9 cellular contexts compared by ENCODE assay signal in the genomic region with DNA sequence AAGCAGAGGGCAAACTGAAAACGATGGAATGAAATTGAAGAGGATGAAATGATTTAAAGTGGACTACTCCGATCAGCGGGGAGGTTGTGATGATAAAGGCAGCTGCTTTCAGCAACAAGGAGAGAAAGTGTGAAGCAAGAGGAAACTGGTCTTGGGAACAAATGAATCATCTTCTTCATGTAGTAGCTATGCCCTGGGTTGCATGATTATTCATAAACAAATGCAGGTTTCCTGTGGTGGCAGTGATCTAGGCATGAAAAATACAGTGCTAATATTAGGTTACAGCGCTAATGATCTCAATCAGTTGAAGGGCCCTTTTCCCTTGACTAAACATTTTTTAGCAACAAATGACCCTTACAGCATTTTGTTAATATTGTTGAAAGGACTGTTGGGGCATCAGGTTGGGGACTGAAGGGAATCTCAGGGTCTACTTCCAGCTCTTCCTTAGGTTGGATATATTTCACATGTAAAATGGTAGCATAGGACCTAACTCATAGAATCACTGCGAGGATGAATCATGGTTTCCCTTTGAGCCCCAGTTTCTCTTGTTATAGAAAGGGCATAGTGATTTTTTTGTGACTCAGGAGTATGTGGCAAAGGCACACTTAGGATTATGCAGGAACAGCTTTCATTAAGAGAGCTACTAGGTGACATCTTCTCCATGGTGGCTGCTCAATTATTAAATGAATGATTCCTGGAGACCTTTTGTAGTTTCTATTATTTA. TPM values are rescaled to one million over a fixed set of nuclear protein-coding genes. Genes with fewer than 3 reads are reported as not detected.
A peak's percentile ranks its signal among the peaks of the same experiment; 100 is the strongest.
DNase-seq lines count a peak whose midpoint lies in the region; ATAC-seq, FAIRE-seq and TF ChIP-seq lines count a peak whose summit lies in the region.
"Had no signal": no experiment of that assay in that cellular context is flagged by ENCODE, and none has a peak within 500 bp of the region (broad histone marks: within the 10 kb centered on the region; RNA-seq: fewer than 3 reads in every experiment).

No MANE protein-coding gene starts in this region.

- DNase-seq in GM10266 (ENCODE audit: extremely low spot score), result peak; percentile 77
- peak; percentile 44 for DNase-seq in H54 (ENCODE audit: insufficient read length, low spot score)
- DNase-seq in PC-3, result peak; percentile 68
- peak; percentile 97 for DNase-seq in choroid plexus epithelial cell (ENCODE audit: low read depth)
- DNase-seq in stimulated activated CD4-positive, alpha-beta T cell treated with anti-CD3 and anti-CD28 coated beads, Interleukin-2, amount 100 ng/mL, for 24 hours, result peak; percentile 5 to 42
- DNase-seq in midbrain (lab: John Stamatoyannopoulos, UW), result no peak
- DNase-seq in NCI-H187 (lab: John Stamatoyannopoulos, UW), result no peak
- no peak for DNase-seq in mucosa of descending colon
- DNase-seq: naive B cell had no signal

- TF ChIP-seq POLR2A in H54 (IDR thresholded peaks at IDR 0.05; ENCODE audit: low read depth, low read length), result no peak

- peak overlapping the region; percentile 54 for H3K27ac ChIP-seq in PC-3 (ENCODE audit: low read length)

- intact Hi-C loops in PC-3 (cut with micrococcal nuclease), result loop anchor here (5.0 kb wide), 2 partner anchors 97 to 227 kb away; partner anchors contain the start of gene CC2D1B
- intact Hi-C loops in mucosa of descending colon (cut with DNase I, micrococcal nuclease), result loop anchor here in 1 of 2 donors (10.0 kb wide), 1 partner anchor 155 kb away; no protein-coding TSS in a partner anchor

- H3K4me1 ChIP-seq in PC-3 (ENCODE audit: insufficient read depth, low read length) (peaks cover 30% of the 10 kb centered on the region), mucosa of descending colon (ENCODE audit: low read depth) (peaks cover 12% of the 10 kb centered on the region)

- H3K4me2 ChIP-seq in PC-3 (ENCODE audit: low read length), result peak overlapping the region; percentile 44

- POLR2A ChIA-PET in PC-3 (lab: Charles Lee; ENCODE audit: unreplicated experiment), result no interaction called here

- H3K36me3 ChIP-seq in PC-3 (ENCODE audit: low read depth, low read length) (no peaks in the 10 kb centered on the region), mucosa of descending colon (ENCODE audit: low read depth) (no peaks in the 10 kb centered on the region)

- H2AFZ ChIP-seq in PC-3 (ENCODE audit: low read length), result peak overlapping the region; percentile 44

- no peaks in the 10 kb centered on the region for H3K9me3 ChIP-seq in PC-3 (ENCODE audit: low read length)
- no peaks in the 10 kb centered on the region for H3K9me3 ChIP-seq in mucosa of descending colon

- no peaks in the 10 kb centered on the region for H4K20me1 ChIP-seq in PC-3 (ENCODE audit: low read length)

- H3F3A ChIP-seq in PC-3 (ENCODE audit: low read length, unreplicated experiment), result no peaks in the 10 kb centered on the region

- FAIRE-seq in H54 (lab: Jason Lieb, UNC), result peak; percentile 86

- CTCF ChIA-PET in PC-3 (lab: Charles Lee), result interaction anchor here (1.0 kb wide), 1 partner anchor 209 kb away, joined by 3 read pairs; no protein-coding TSS in a partner anchor

- H3K4me3 ChIP-seq in PC-3 (ENCODE audit: low read length), result no peak overlapping the region; the same call in 1 of the 2 replicates
- H3K4me3 ChIP-seq in choroid plexus epithelial cell (ENCODE audit: low read depth, low read length), result no peak overlapping the region
- H3K4me3 ChIP-seq in mucosa of descending colon, result no peak overlapping the region

- TF ChIP-seq CTCF in GM10266 (IDR thresholded peaks at IDR 0.05; ENCODE audit: control insufficient read depth, insufficient read depth, low read depth, missing control alignments) (no peak), PC-3 (conservative IDR thresholded peaks at IDR 0.05; ENCODE audit: low read depth, low read length) (no peak), choroid plexus epithelial cell (conservative IDR thresholded peaks at IDR 0.05; ENCODE audit: low read depth, low read length) (no peak), mucosa of descending colon (IDR thresholded peaks at IDR 0.05) (no peak)

- no peaks in the 10 kb centered on the region for H3K27me3 ChIP-seq in PC-3 (ENCODE audit: low read length)

- BruUV-seq in PC-3 (replicated peaks; lab: Mats Ljungman, UMichigan), result no TSS peak

- no peaks in the 10 kb centered on the region for H3K9me2 ChIP-seq in PC-3 (replicated peaks; ENCODE audit: low read length)

- H3K9ac ChIP-seq in PC-3 (ENCODE audit: low read length), result no peak overlapping the region

- peak; percentile 12; the same call in 1 of the 2 replicates for ATAC-seq in PC-3
- ATAC-seq in mucosa of descending colon, result no peak

- H3K79me2 ChIP-seq in PC-3 (ENCODE audit: low read length), result peaks cover 27% of the 10 kb centered on the region

RNA-seq across cellular contexts. Expression of gene ZFYVE9, which starts 1.9 kb away (rescaled TPM):
- total RNA-seq in PC-3 (2014; rRNA removed), result 14.2 and 16.6 TPM in 2 replicates
- total RNA-seq in mucosa of descending colon, result 10 to 100 TPM; 12.4 to 25.7 (median 19.1) TPM

Comparison
In these comparisons a context has a peak if more than half of its experiments do, and no peak if none do; other contexts are left out.
1. DNase-seq: peak in GM10266 (single experiment), H54 (single experiment), PC-3 (single experiment), choroid plexus epithelial cell (single experiment) and stimulated activated CD4-positive, alpha-beta T cell treated with anti-CD3 and anti-CD28 coated beads, Interleukin-2, amount 100 ng/mL, for 24 hours (2 of 2); none in midbrain (single experiment), NCI-H187 (0 of 2) and mucosa of descending colon (0 of 3).